Comparison of ENCODE assay signal across 15 cellular contexts in genomic region chr21:43262427-43262826, GRCh38.
A peak's percentile ranks its signal among the peaks of the same experiment; 100 is the strongest.
DNase-seq lines count a peak whose midpoint lies in the region; ATAC-seq and TF ChIP-seq lines count a peak whose summit lies in the region.
"Had no signal": no experiment of that assay in that cellular context is flagged by ENCODE, and none has a peak within 500 bp of the region (broad histone marks: within the 10 kb centered on the region; RNA-seq: fewer than 3 reads in every experiment).

No MANE protein-coding gene starts in this region.

- H3K4ac ChIP-seq in trophoblast cell (ENCODE audit: low read depth, low read length), result no peak overlapping the region

- H3K4me3 Mint-ChIP-seq in central memory CD8-positive, alpha-beta T cell, result no peak overlapping the region
- H3K4me3 Mint-ChIP-seq: activated CD4-positive, alpha-beta memory T cell treated with anti-CD3 and anti-CD28 coated beads for 36 hours; nephron progenitor cell; T-helper 2 cell treated with Interferon-gamma antibody and Interleukin-4, amounts not matched to agents 5 μg/mL and 100 μg/mL, for 36 hours had no signal

- H3K27ac Mint-ChIP-seq in central memory CD8-positive, alpha-beta T cell (ENCODE audit: low read depth), result peak overlapping the region; percentile 19
- H3K27ac Mint-ChIP-seq: activated CD4-positive, alpha-beta memory T cell treated with anti-CD3 and anti-CD28 coated beads for 36 hours; nephron progenitor cell; T-helper 2 cell treated with Interferon-gamma antibody and Interleukin-4, amounts not matched to agents 5 μg/mL and 100 μg/mL, for 36 hours had no signal

- TF ChIP-seq POLR2A in suprapubic skin (IDR thresholded peaks at IDR 0.05), result no peak

- H3K4me2 ChIP-seq in trophoblast cell (ENCODE audit: low read length), result no peak overlapping the region

- H2BK120ac ChIP-seq in trophoblast cell (ENCODE audit: insufficient read depth, low read length, poor library complexity), result no peak overlapping the region

- no peaks in the 10 kb centered on the region for H3K4me1 Mint-ChIP-seq in central memory CD8-positive, alpha-beta T cell
- H3K4me1 Mint-ChIP-seq: nephron progenitor cell had no signal

- no peak overlapping the region for H3K4me3 ChIP-seq in right cardiac atrium (ENCODE audit: low read length)
- peak overlapping the region; percentile 58 for H3K4me3 ChIP-seq in trophoblast cell (ENCODE audit: low read depth, low read length)
- H3K4me3 ChIP-seq in suprapubic skin, result no peak overlapping the region
- H3K4me3 ChIP-seq: MG63 had no signal

- peaks cover 4% of the 10 kb centered on the region for H3K36me3 Mint-ChIP-seq in central memory CD8-positive, alpha-beta T cell (ENCODE audit: insufficient read depth)
- H3K36me3 Mint-ChIP-seq: activated CD4-positive, alpha-beta memory T cell treated with anti-CD3 and anti-CD28 coated beads for 36 hours had no signal

- H2BK12ac ChIP-seq in trophoblast cell (ENCODE audit: low read length), result no peak overlapping the region

- no peaks in the 10 kb centered on the region for H3K36me3 ChIP-seq in trophoblast cell (ENCODE audit: control insufficient read depth in 1 of 2, insufficient read depth in 2 of 2, low read length in 2 of 2)
- no peaks in the 10 kb centered on the region for H3K36me3 ChIP-seq in suprapubic skin
- H3K36me3 ChIP-seq: MG63 had no signal

- H3K79me2 ChIP-seq in trophoblast cell (ENCODE audit: control insufficient read depth, insufficient read depth, low read length, poor library complexity), result no peaks in the 10 kb centered on the region

- no peak overlapping the region for H4K91ac ChIP-seq in trophoblast cell (ENCODE audit: low read depth, low read length)

- no peak overlapping the region for H4K8ac ChIP-seq in trophoblast cell (ENCODE audit: low read depth, low read length)

- ATAC-seq in central memory CD8-positive, alpha-beta T cell (replicated peaks; ENCODE audit: extremely low read depth, poor library complexity, severe bottlenecking), result peak; percentile 68
- ATAC-seq in right cardiac atrium, result peak; percentile 87 to 89
- ATAC-seq: Panc1 had no signal

- H2AFZ ChIP-seq in trophoblast cell (ENCODE audit: insufficient read depth, low read length, poor library complexity), result no peak overlapping the region

- WGBS in right cardiac atrium, result 88% methylated on average over 1 of the region's 1 CpG
- no CpG with 5 or more reads among the region's 1 CpG for WGBS in trophoblast cell (ENCODE audit: extremely low coverage, insufficient coverage, insufficient read length)
- WGBS in suprapubic skin, result 75% methylated on average over 1 of the region's 1 CpG

- H3K27ac ChIP-seq in right cardiac atrium (ENCODE audit: low read length), result no peak overlapping the region
- no peak overlapping the region for H3K27ac ChIP-seq in trophoblast cell (ENCODE audit: low read depth, low read length)
- no peak overlapping the region for H3K27ac ChIP-seq in suprapubic skin

- no peaks in the 10 kb centered on the region for H3K79me1 ChIP-seq in trophoblast cell (ENCODE audit: low read length)

- H4K12ac ChIP-seq in trophoblast cell (ENCODE audit: low read depth, low read length), result no peak overlapping the region

- no peaks in the 10 kb centered on the region for H3K9me3 ChIP-seq in right cardiac atrium (ENCODE audit: control insufficient read depth, low read length)
- H3K9me3 ChIP-seq in trophoblast cell (ENCODE audit: insufficient read depth, low read depth, low read length), result peaks cover 9% of the 10 kb centered on the region
- H3K9me3 ChIP-seq in suprapubic skin, result no peaks in the 10 kb centered on the region
- H3K9me3 ChIP-seq: MG63 had no signal

- no peaks in the 10 kb centered on the region for H3K27me3 ChIP-seq in right cardiac atrium (ENCODE audit: control insufficient read depth, insufficient read depth)
- H3K27me3 ChIP-seq in trophoblast cell (ENCODE audit: insufficient read depth, low read length), result no peaks in the 10 kb centered on the region
- H3K27me3 ChIP-seq in suprapubic skin, result no peaks in the 10 kb centered on the region
- H3K27me3 ChIP-seq: MG63 had no signal

- no peak overlapping the region for H2AK5ac ChIP-seq in trophoblast cell (ENCODE audit: low read length)

- TF ChIP-seq EP300 in suprapubic skin (IDR thresholded peaks at IDR 0.05), result no peak

- H3K23ac ChIP-seq in trophoblast cell (ENCODE audit: low read length), result no peak overlapping the region

- H3K9ac ChIP-seq in trophoblast cell (ENCODE audit: low read length), result no peak overlapping the region

- no peaks in the 10 kb centered on the region for H3K9me3 Mint-ChIP-seq in central memory CD8-positive, alpha-beta T cell

- intact Hi-C loops in right cardiac atrium (cut with DNase I), result no loop called here

- peak; percentile 13 for DNase-seq in EL
- no peak for DNase-seq in central memory CD8-positive, alpha-beta T cell (ENCODE audit: low spot score in 2 of 2)
- peak in 2 of 3 donors; percentile 3 to 36 for DNase-seq in right cardiac atrium
- DNase-seq in trophoblast cell, result no peak
- DNase-seq in suprapubic skin (ENCODE audit: low spot score in 2 of 2), result no peak
- DNase-seq in hypothalamus (lab: John Stamatoyannopoulos, UW), result no peak
- DNase-seq in cerebellar cortex (ENCODE audit: low spot score), result no peak
- no peak for DNase-seq in NCI-H2196 (lab: John Stamatoyannopoulos, UW; ENCODE audit: unreplicated experiment)
- DNase-seq: activated CD4-positive, alpha-beta memory T cell treated with anti-CD3 and anti-CD28 coated beads for 36 hours; MG63; NCI-H2171; nephron progenitor cell; stimulated activated CD4-positive, alpha-beta T cell treated with anti-CD3 and anti-CD28 coated beads, Interleukin-12 subunit alpha, Interleukin-12 subunit beta, amount 100 ng/mL, for 4 hours had no signal

- H3K27me3 Mint-ChIP-seq in central memory CD8-positive, alpha-beta T cell, result no peaks in the 10 kb centered on the region
- H3K27me3 Mint-ChIP-seq: activated CD4-positive, alpha-beta memory T cell treated with anti-CD3 and anti-CD28 coated beads for 36 hours had no signal

- no peaks in the 10 kb centered on the region for H3K4me1 ChIP-seq in right cardiac atrium (ENCODE audit: control insufficient read depth, insufficient read depth, low read length)
- H3K4me1 ChIP-seq in trophoblast cell (ENCODE audit: control insufficient read depth in 1 of 2, insufficient read depth in 2 of 2, low read length in 2 of 2), result no peaks in the 10 kb centered on the region
- H3K4me1 ChIP-seq in suprapubic skin, result peaks cover 8% of the 10 kb centered on the region

- no peak for TF ChIP-seq CTCF in suprapubic skin (IDR thresholded peaks at IDR 0.05)

- H2BK5ac ChIP-seq in trophoblast cell (ENCODE audit: low read depth, low read length, poor library complexity), result no peak overlapping the region

- no peak overlapping the region for H3K18ac ChIP-seq in trophoblast cell (ENCODE audit: low read length)

- no peak overlapping the region for H3K14ac ChIP-seq in trophoblast cell (ENCODE audit: low read length)

Comparison
In these comparisons a context has a peak if more than half of its experiments do, and no peak if none do; other contexts are left out.
1. DNase-seq: peak in EL (single experiment) and right cardiac atrium (2 of 3); none in central memory CD8-positive, alpha-beta T cell (0 of 2), trophoblast cell (0 of 2), suprapubic skin (0 of 2), hypothalamus (0 of 51), cerebellar cortex (single experiment) and NCI-H2196 (single experiment).